Comparison of ENCODE assay signal across 31 cellular contexts in genomic region chr1:53114090-53114489, GRCh38. TPM values are rescaled to one million over a fixed set of nuclear protein-coding genes. Genes with fewer than 3 reads are reported as not detected.
"Had no signal": no experiment of that assay in that cellular context is flagged by ENCODE, and none has a peak within 500 bp of the region (broad histone marks: within the 10 kb centered on the region; RNA-seq: fewer than 3 reads in every experiment).

No MANE protein-coding gene starts in this region.

- H3K4me3 ChIP-seq: colonic mucosa, gastrocnemius medialis, hepatocyte, left ventricle myocardium inferior, lung, neural progenitor cell, prostate gland, right atrium auricular region, sigmoid colon, suprapubic skin, transverse colon, vagina had no signal

- ATAC-seq: esophagus mucosa; gastrocnemius medialis; naive thymus-derived CD4-positive, alpha-beta T cell; stimulated activated naive CD8-positive, alpha-beta T cell treated with anti-CD3 and anti-CD28 coated beads, Interleukin-15, amount 100 ng/mL, for 72 hours had no signal

- H3K4me2 ChIP-seq: hepatocyte, neural progenitor cell had no signal

- H3K4me1 ChIP-seq: colonic mucosa had no signal

- H3K36me3 ChIP-seq: colonic mucosa, gastrocnemius medialis, left ventricle myocardium inferior, neural progenitor cell, prostate gland, right atrium auricular region, sigmoid colon, suprapubic skin, transverse colon, vagina had no signal

- FAIRE-seq: kidney had no signal

- H3K79me2 ChIP-seq: hepatocyte had no signal

- DNase-seq: colonic mucosa; effector CD8-positive, alpha-beta T cell; endodermal cell; foreskin fibroblast; gastrocnemius medialis; head of caudate nucleus; kidney; left ventricle myocardium inferior; naive thymus-derived CD4-positive, alpha-beta T cell; nucleus accumbens; sigmoid colon; stimulated activated CD4-positive, alpha-beta T cell treated with anti-CD3 and anti-CD28 coated beads, Interleukin-15, amount 100 ng/mL, for 24 hours; stimulated activated CD4-positive, alpha-beta T cell treated with anti-CD3 and anti-CD28 coated beads, Interleukin-2, amount 100 ng/mL, for 48 hours; stimulated activated naive CD4-positive, alpha-beta T cell; stimulated activated naive CD8-positive, alpha-beta T cell treated with anti-CD3 and anti-CD28 coated beads, Interleukin-15, amount 100 ng/mL, for 72 hours; transverse colon had no signal

- H3K27ac ChIP-seq: colonic mucosa, epithelial cell of prostate, gastrocnemius medialis, hepatocyte, left ventricle myocardium inferior, neural progenitor cell, prostate gland, right atrium auricular region, sigmoid colon, suprapubic skin, transverse colon, vagina had no signal

- H2AFZ ChIP-seq: hepatocyte, neural progenitor cell had no signal

- H3K9ac ChIP-seq: neural progenitor cell had no signal

- H3K9me3 ChIP-seq: colonic mucosa, gastrocnemius medialis, prostate gland, right atrium auricular region, suprapubic skin, transverse colon, vagina had no signal

- H3K27me3 ChIP-seq: colonic mucosa, gastrocnemius medialis, right atrium auricular region, sigmoid colon, suprapubic skin, transverse colon, vagina had no signal

RNA-seq across cellular contexts. Expression of gene SLC1A7, which starts 28.3 kb away (rescaled TPM):
- total RNA-seq: chondrocyte, esophagus mucosa, glomerular endothelial cell, hepatocyte, kidney, mesothelial cell of epicardium, osteocyte, skeletal muscle tissue, suprapubic skin, ureter, vagina had no signal
- polyA plus RNA-seq: hepatocyte; naive thymus-derived CD4-positive, alpha-beta T cell had no signal

RNA-seq across cellular contexts. Expression of gene PODN, which starts 52.1 kb away (rescaled TPM):
- polyA plus RNA-seq: naive thymus-derived CD4-positive, alpha-beta T cell had no signal
